ENCODE assay signal across 11 cellular contexts in genomic region chr6:42339991-42340401, GRCh38.
DNase-seq lines count a peak whose midpoint lies in the region; ATAC-seq, FAIRE-seq and TF ChIP-seq lines count a peak whose summit lies in the region.
"Had no signal": no experiment of that assay in that cellular context is flagged by ENCODE, and none has a peak within 500 bp of the region (broad histone marks: within the 10 kb centered on the region; RNA-seq: fewer than 3 reads in every experiment).

No MANE protein-coding gene starts in this region.

- ATAC-seq in GM18517 (IDR thresholded peaks at IDR 0.05; ENCODE audit: unreplicated experiment): peak; percentile 70
- ATAC-seq in left lobe of liver: no peak
- ATAC-seq: HepG2 had no signal

- peak overlapping the region; percentile 93 for H3K27ac Mint-ChIP-seq in HFFc6
- peak overlapping the region; percentile 86 for H3K27ac Mint-ChIP-seq in T-helper 2 cell treated with Interferon-gamma antibody and Interleukin-4, amounts not matched to agents 5 μg/mL and 100 μg/mL, for 36 hours

- H3K9me3 Mint-ChIP-seq in HFFc6: no peaks in the 10 kb centered on the region
- no peaks in the 10 kb centered on the region for H3K9me3 Mint-ChIP-seq in T-helper 2 cell treated with Interferon-gamma antibody and Interleukin-4, amounts not matched to agents 5 μg/mL and 100 μg/mL, for 36 hours

- DNase-seq in HFFc6: no peak
- DNase-seq in T-helper 2 cell treated with Interferon-gamma antibody and Interleukin-4, amounts not matched to agents 5 μg/mL and 100 μg/mL, for 36 hours (ENCODE audit: low spot score): peak; percentile 74
- peak; percentile 11 for DNase-seq in stimulated activated CD4-positive, alpha-beta T cell treated with anti-CD3 and anti-CD28 coated beads, Interleukin-12 subunit alpha, Interleukin-12 subunit beta, amount 100 ng/mL, for 4 hours
- no peak for DNase-seq in frontal cortex (ENCODE audit: low spot score in 2 of 2)
- no peak for DNase-seq in NCI-H2107 (lab: John Stamatoyannopoulos, UW)
- DNase-seq in RCC 7860 (ENCODE audit: low spot score): no peak
- DNase-seq in left lobe of liver (ENCODE audit: low spot score): no peak
- DNase-seq: cerebellar nuclear complex, left ventricle myocardium inferior had no signal

- no peak for TF ChIP-seq CTCF in HFFc6 (IDR thresholded peaks at IDR 0.05)

- peaks cover 3% of the 10 kb centered on the region for H3K27me3 Mint-ChIP-seq in HFFc6 (ENCODE audit: insufficient read depth)
- no peaks in the 10 kb centered on the region for H3K27me3 Mint-ChIP-seq in T-helper 2 cell treated with Interferon-gamma antibody and Interleukin-4, amounts not matched to agents 5 μg/mL and 100 μg/mL, for 36 hours (ENCODE audit: low read depth)

- H3K4me3 Mint-ChIP-seq in HFFc6: no peak overlapping the region; the same call in 1 of the 2 replicates
- H3K4me3 Mint-ChIP-seq in T-helper 2 cell treated with Interferon-gamma antibody and Interleukin-4, amounts not matched to agents 5 μg/mL and 100 μg/mL, for 36 hours: peak overlapping the region; percentile 39

- H3K4me1 Mint-ChIP-seq in HFFc6 (ENCODE audit: low read depth): peaks cover 50% of the 10 kb centered on the region
- H3K4me1 Mint-ChIP-seq in T-helper 2 cell treated with Interferon-gamma antibody and Interleukin-4, amounts not matched to agents 5 μg/mL and 100 μg/mL, for 36 hours (ENCODE audit: low read depth): peaks cover 58% of the 10 kb centered on the region

- FAIRE-seq in frontal cortex (lab: Jason Lieb, UNC): no peak
- FAIRE-seq in RCC 7860 (lab: Jason Lieb, UNC): no peak
- FAIRE-seq: HepG2 had no signal

- peaks cover 21% of the 10 kb centered on the region for H3K36me3 Mint-ChIP-seq in HFFc6 (ENCODE audit: low read depth)
- H3K36me3 Mint-ChIP-seq in T-helper 2 cell treated with Interferon-gamma antibody and Interleukin-4, amounts not matched to agents 5 μg/mL and 100 μg/mL, for 36 hours (ENCODE audit: low read depth): peaks cover 20% of the 10 kb centered on the region

Comparison
In these comparisons a context has a peak if more than half of its experiments do, and no peak if none do; other contexts are left out.
1. DNase-seq: peak in T-helper 2 cell treated with Interferon-gamma antibody and Interleukin-4, amounts not matched to agents 5 μg/mL and 100 μg/mL, for 36 hours (single experiment) and stimulated activated CD4-positive, alpha-beta T cell treated with anti-CD3 and anti-CD28 coated beads, Interleukin-12 subunit alpha, Interleukin-12 subunit beta, amount 100 ng/mL, for 4 hours (single experiment); none in HFFc6 (single experiment), frontal cortex (0 of 2), NCI-H2107 (single experiment), RCC 7860 (single experiment) and left lobe of liver (single experiment).